30 cellular contexts compared by ENCODE assay signal in the genomic region with DNA sequence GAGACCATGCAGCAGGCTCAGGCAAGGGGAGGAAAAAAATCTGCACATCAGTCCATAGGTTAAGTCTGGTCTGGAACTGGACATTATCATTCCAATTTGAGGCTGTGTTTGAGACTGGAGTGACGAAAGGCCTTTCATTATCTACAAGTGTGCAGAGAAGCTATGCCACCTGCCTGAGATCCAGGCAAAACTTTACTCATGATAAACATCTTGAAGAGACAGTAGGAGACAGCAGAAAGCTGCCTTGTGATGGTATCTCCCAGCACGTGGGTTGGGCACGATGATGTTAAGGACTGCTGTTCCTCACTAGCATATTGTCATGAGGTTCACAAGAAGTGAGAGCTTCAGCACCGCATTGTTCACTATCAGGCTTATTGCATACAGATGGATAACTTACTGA.
"Had no signal": no experiment of that assay in that cellular context is flagged by ENCODE, and none has a peak within 500 bp of the region (broad histone marks: within the 10 kb centered on the region; RNA-seq: fewer than 3 reads in every experiment).

No MANE protein-coding gene starts in this region.

- DNase-seq: activated CD4-positive, alpha-beta memory T cell treated with anti-CD3 and anti-CD28 coated beads, Interleukin-2, amount 10 ng/mL, durations not matched to agents 7 days and 5 days; activated CD4-positive, alpha-beta T cell treated with anti-CD3 and anti-CD28 coated beads for 36 hours; activated CD4-positive, alpha-beta T cell treated with anti-CD3 and anti-CD28 coated beads, Interleukin-2, amount 10 ng/mL, durations not matched to agents 24 days and 14 days; activated CD4-positive, alpha-beta T cell treated with anti-CD3 and anti-CD28 coated beads, Interleukin-2, amount 50 U/mL, for 4 hours; activated CD4-positive, CD25-positive, alpha-beta regulatory T cell; activated CD4-positive, CD25-positive, alpha-beta regulatory T cell treated with anti-CD3 and anti-CD28 coated beads, Interleukin-2, amount 50 U/mL, for 72 hours; activated CD8-positive, alpha-beta memory T cell treated with anti-CD3 and anti-CD28 coated beads, Interleukin-2, amount 50 U/mL, for 48 hours; activated gamma-delta T cell; activated naive CD4-positive, alpha-beta T cell; activated naive CD4-positive, alpha-beta T cell treated with anti-CD3 and anti-CD28 coated beads, Interleukin-2, amount 10 ng/mL, durations not matched to agents 7 days and 5 days; activated T-cell treated with anti-CD3 and anti-CD28 coated beads for 4 hours; activated T-cell treated with anti-CD3 and anti-CD28 coated beads, Interleukin-2, amount 50 U/mL, for 24 hours; activated T-cell treated with anti-CD3 and anti-CD28 coated beads, Interleukin-2, amount 50 U/mL, for 72 hours; amniotic stem cell; anterior cingulate cortex; brain microvascular endothelial cell; caudate nucleus; cortex of kidney; dermis blood vessel endothelial cell; effector CD4-positive, alpha-beta T cell; effector memory CD8-positive, alpha-beta T cell; esophagus squamous epithelium; foreskin keratinocyte; gastrocnemius medialis; glutamatergic neuron; heart left ventricle; T-helper 1 cell; T-helper 17 cell; T1000 had no signal

- H3K9me3 ChIP-seq: esophagus squamous epithelium, gastrocnemius medialis, heart left ventricle had no signal

- H3K4me3 ChIP-seq: esophagus squamous epithelium, gastrocnemius medialis, heart left ventricle had no signal

- H3K27ac ChIP-seq: brain microvascular endothelial cell, epithelial cell of prostate, esophagus squamous epithelium, foreskin keratinocyte had no signal

- H3K36me3 ChIP-seq: brain microvascular endothelial cell, gastrocnemius medialis, heart left ventricle had no signal

- ATAC-seq: activated CD4-positive, alpha-beta T cell treated with anti-CD3 and anti-CD28 coated beads for 36 hours; activated T-cell treated with anti-CD3 and anti-CD28 coated beads, Interleukin-2, amount 50 U/mL, for 72 hours; effector memory CD8-positive, alpha-beta T cell; foreskin keratinocyte; T-helper 17 cell had no signal

- H3K4me1 ChIP-seq: esophagus squamous epithelium, foreskin keratinocyte had no signal

- H3K27me3 ChIP-seq: brain microvascular endothelial cell, esophagus squamous epithelium, foreskin keratinocyte, gastrocnemius medialis, heart left ventricle had no signal
